7 cellular contexts compared by ENCODE assay signal in genomic region chr11:118997627-118998387, GRCh38.
DNase-seq lines count a peak whose midpoint lies in the region; ATAC-seq and TF ChIP-seq lines count a peak whose summit lies in the region.

A gene with protein sequence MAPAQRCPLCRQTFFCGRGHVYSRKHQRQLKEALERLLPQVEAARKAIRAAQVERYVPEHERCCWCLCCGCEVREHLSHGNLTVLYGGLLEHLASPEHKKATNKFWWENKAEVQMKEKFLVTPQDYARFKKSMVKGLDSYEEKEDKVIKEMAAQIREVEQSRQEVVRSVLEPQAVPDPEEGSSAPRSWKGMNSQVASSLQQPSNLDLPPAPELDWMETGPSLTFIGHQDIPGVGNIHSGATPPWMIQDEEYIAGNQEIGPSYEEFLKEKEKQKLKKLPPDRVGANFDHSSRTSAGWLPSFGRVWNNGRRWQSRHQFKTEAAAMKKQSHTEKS (plus strand): TSS chr11:118998138. CDS start chr11:118998198, 60 bp downstream.

- DNase-seq in NCI-H2029 treated with DMSO at 0.1 percent for 48 hours (lab: John Stamatoyannopoulos, UW) (peak; percentile 87), T1000 (lab: John Stamatoyannopoulos, UW) (peak; percentile 73), astrocyte of the hippocampus (ENCODE audit: low read depth, low spot score) (peak; percentile 94), hippocampal formation (lab: John Stamatoyannopoulos, UW) (peak; percentile 94 to 96), retinal pigment epithelial cell (ENCODE audit: low read depth) (peak; percentile 39)

- ATAC-seq in GM18517 (IDR thresholded peaks at IDR 0.05; ENCODE audit: unreplicated experiment) (peak; percentile 84), HG03025 (IDR thresholded peaks at IDR 0.05; ENCODE audit: low FRiP score, unreplicated experiment) (peak; percentile 87)

- peak within 1 kb of the TSS; percentile 90 for H3K4me3 ChIP-seq in retinal pigment epithelial cell (ENCODE audit: low read length)

- no peak for TF ChIP-seq CTCF in retinal pigment epithelial cell (conservative IDR thresholded peaks at IDR 0.05; ENCODE audit: low read depth, low read length)

Comparison
In these comparisons a context has a peak if more than half of its experiments do, and no peak if none do; other contexts are left out.
1. Peak in every context shown above with its lines: DNase-seq, ATAC-seq and H3K4me3 ChIP-seq.
2. DNase-seq: peak in every context shown above with its lines; median percentile 95 in hippocampal formation; 94 in astrocyte of the hippocampus; 87 in NCI-H2029 treated with DMSO at 0.1 percent for 48 hours; 73 in T1000; 39 in retinal pigment epithelial cell.